ENCODE assay signal across 18 cellular contexts in genomic region chr18:11167778-11168177, GRCh38. TPM values are rescaled to one million over a fixed set of nuclear protein-coding genes. Genes with fewer than 3 reads are reported as not detected.
A peak's percentile ranks its signal among the peaks of the same experiment; 100 is the strongest.
DNase-seq lines count a peak whose midpoint lies in the region; TF ChIP-seq lines count a peak whose summit lies in the region.
"Had no signal": no experiment of that assay in that cellular context is flagged by ENCODE, and none has a peak within 500 bp of the region (broad histone marks: within the 10 kb centered on the region; RNA-seq: fewer than 3 reads in every experiment).

No MANE protein-coding gene starts in this region.

- H3K4me3 ChIP-seq in AG10803 (ENCODE audit: low read length) (no peak overlapping the region), fibroblast of mammary gland (ENCODE audit: control insufficient read depth, low read depth, low read length) (no peak overlapping the region), skeletal muscle cell (ENCODE audit: low read depth, low read length) (no peak overlapping the region), A673 (ENCODE audit: low read depth, low read length, poor library complexity, severe bottlenecking) (no peak overlapping the region)
- H3K4me3 ChIP-seq: BLaER1 treated with 17β-estradiol and CSF1 and Interleukin-3, amounts not matched to agents 10 nM and 100 nM; MG63; SK-N-MC had no signal

- peaks cover 6% of the 10 kb centered on the region for H3K27me3 ChIP-seq in A673 (replicated peaks; ENCODE audit: insufficient read depth, low read depth, low read length, poor library complexity)
- H3K27me3 ChIP-seq: BLaER1 treated with 17β-estradiol and CSF1 and Interleukin-3, amounts not matched to agents 10 nM and 100 nM; MG63 had no signal

- H3K4me1 ChIP-seq in A673 (ENCODE audit: insufficient read depth, low read length, poor library complexity, severe bottlenecking) = no peaks in the 10 kb centered on the region
- H3K4me1 ChIP-seq: BLaER1 treated with 17β-estradiol and CSF1 and Interleukin-3, amounts not matched to agents 10 nM and 100 nM had no signal

- TF ChIP-seq CTCF in AG10803 (conservative IDR thresholded peaks at IDR 0.05; ENCODE audit: low read length) (no peak), fibroblast of mammary gland (conservative IDR thresholded peaks at IDR 0.05; ENCODE audit: control insufficient read depth, insufficient read depth, low read depth, low read length) (no peak), A673 (conservative IDR thresholded peaks at IDR 0.05; ENCODE audit: low read depth, low read length) (no peak)

- no TSS peak for BruUV-seq in A673 (replicated peaks; lab: Mats Ljungman, UMichigan)

- POLR2A ChIA-PET in A673 (lab: Charles Lee; ENCODE audit: low non-redundant PET) = no interaction called here

- intact Hi-C loops in A673 (cut with micrococcal nuclease; ENCODE audit: unreplicated experiment) = loop anchor here (10.0 kb wide), 2 partner anchors 137 to 387 kb away; no protein-coding TSS in a partner anchor

- CTCF ChIA-PET in A673 (lab: Charles Lee) = no interaction called here

- H3K9me3 ChIP-seq in A673 (ENCODE audit: low read depth, low read length, poor library complexity, severe bottlenecking) = no peaks in the 10 kb centered on the region
- H3K9me3 ChIP-seq: BLaER1 treated with 17β-estradiol and CSF1 and Interleukin-3, amounts not matched to agents 10 nM and 100 nM had no signal

- H3K36me3 ChIP-seq in A673 (ENCODE audit: insufficient read depth, low read length, poor library complexity, severe bottlenecking) = no peaks in the 10 kb centered on the region
- H3K36me3 ChIP-seq: BLaER1 treated with 17β-estradiol and CSF1 and Interleukin-3, amounts not matched to agents 10 nM and 100 nM; MG63 had no signal

- peak; percentile 76 for DNase-seq in AG10803 (ENCODE audit: low read depth)
- peak; percentile 96 for DNase-seq in amniotic epithelial cell (ENCODE audit: low read depth)
- DNase-seq in fibroblast of mammary gland (ENCODE audit: low read depth) = peak; percentile 28
- peak; percentile 56 for DNase-seq in skeletal muscle cell (ENCODE audit: low read depth)
- no peak for DNase-seq in A673 (ENCODE audit: low spot score)
- DNase-seq in NCI-H1930 (lab: John Stamatoyannopoulos, UW) = no peak
- no peak for DNase-seq in NCI-H1436 (lab: John Stamatoyannopoulos, UW)
- DNase-seq in NCI-H1092 (lab: John Stamatoyannopoulos, UW) = no peak
- DNase-seq: CD8-positive, alpha-beta memory T cell; DMS79 treated with DMSO at 0.1 percent for 48 hours; GDM1; MG63; NCI-H1105; NCI-H187; NCI-H526 treated with DMSO at 0.1 percent for 48 hours; Right ventricle myocardium superior had no signal

- H3K27ac ChIP-seq in A673 (ENCODE audit: low read depth, low read length, poor library complexity, severe bottlenecking) = no peak overlapping the region
- H3K27ac ChIP-seq: BLaER1 treated with 17β-estradiol and CSF1 and Interleukin-3, amounts not matched to agents 10 nM and 100 nM; SK-N-MC had no signal

RNA-seq across cellular contexts. Expression of gene PIEZO2, which starts 18.4 kb away (rescaled TPM):
- total RNA-seq in A673 (2021) = 5.5 and 8.8 TPM in 2 replicates
- total RNA-seq: CD8-positive, alpha-beta memory T cell had no signal

Comparison
In these comparisons a context has a peak if more than half of its experiments do, and no peak if none do; other contexts are left out.
1. DNase-seq: peak in AG10803 (single experiment), amniotic epithelial cell (single experiment), fibroblast of mammary gland (single experiment) and skeletal muscle cell (single experiment); none in A673 (single experiment), NCI-H1930 (0 of 2), NCI-H1436 (single experiment) and NCI-H1092 (single experiment).